Comparison of ENCODE assay signal across 11 cellular contexts in the genomic region with DNA sequence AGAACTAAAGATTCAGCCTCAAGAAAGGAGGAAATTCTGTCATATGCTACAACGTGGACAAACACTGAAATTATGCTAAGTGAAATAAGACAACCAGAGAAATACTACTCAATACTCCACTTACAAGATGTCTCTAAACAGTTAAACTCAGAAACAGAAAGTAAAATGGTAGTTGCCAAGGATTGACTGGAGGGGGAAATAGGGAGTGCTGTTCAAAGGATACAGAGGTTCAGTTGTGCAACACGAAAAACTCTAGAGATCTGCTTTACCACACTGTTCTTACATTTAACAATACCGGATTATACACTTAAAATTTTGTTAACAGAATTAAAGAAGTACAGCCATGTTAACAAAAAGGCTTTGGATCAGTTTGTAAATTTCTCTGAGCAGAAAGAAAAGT. TPM values are rescaled to one million over a fixed set of nuclear protein-coding genes. Genes with fewer than 3 reads are reported as not detected.
DNase-seq lines count a peak whose midpoint lies in the region; ATAC-seq and TF ChIP-seq lines count a peak whose summit lies in the region.
"Had no signal": no experiment of that assay in that cellular context is flagged by ENCODE, and none has a peak within 500 bp of the region (broad histone marks: within the 10 kb centered on the region; RNA-seq: fewer than 3 reads in every experiment).

No MANE protein-coding gene starts in this region.

- no peaks in the 10 kb centered on the region for H3K27me3 ChIP-seq in lower lobe of right lung (ENCODE audit: low read depth)
- no peaks in the 10 kb centered on the region for H3K27me3 ChIP-seq in uterus
- H3K27me3 ChIP-seq: gastroesophageal sphincter had no signal

- no peak overlapping the region for H3K4me3 Mint-ChIP-seq in activated T-helper 17 cell treated with anti-CD3 and anti-CD28 coated beads, Interleukin-2, amount 50 U/mL, for 72 hours

- ATAC-seq in activated T-helper 17 cell treated with anti-CD3 and anti-CD28 coated beads, Interleukin-2, amount 50 U/mL, for 72 hours (replicated peaks): no peak
- ATAC-seq in lower lobe of right lung: peak; percentile 76
- ATAC-seq in HG03196 (IDR thresholded peaks at IDR 0.05; ENCODE audit: unreplicated experiment): no peak
- no peak for ATAC-seq in GM21825 (IDR thresholded peaks at IDR 0.05; ENCODE audit: unreplicated experiment)
- no peak for ATAC-seq in HG03469 (IDR thresholded peaks at IDR 0.05; ENCODE audit: unreplicated experiment)
- ATAC-seq: gastroesophageal sphincter had no signal

- H3K4me3 ChIP-seq in lower lobe of right lung: no peak overlapping the region
- H3K4me3 ChIP-seq in uterus: no peak overlapping the region
- H3K4me3 ChIP-seq: gastroesophageal sphincter had no signal

- intact Hi-C loops in lower lobe of right lung (cut with DNase I) (no loop called here), uterus (cut with DNase I; ENCODE audit: low total_unique reads) (no loop called here)

- peaks cover 2% of the 10 kb centered on the region for H3K4me1 Mint-ChIP-seq in activated T-helper 17 cell treated with anti-CD3 and anti-CD28 coated beads, Interleukin-2, amount 50 U/mL, for 72 hours

- TF ChIP-seq CTCF in lower lobe of right lung (IDR thresholded peaks at IDR 0.05) (no peak), uterus (IDR thresholded peaks at IDR 0.05) (no peak)

- H3K4me1 ChIP-seq in lower lobe of right lung (no peaks in the 10 kb centered on the region), uterus (no peaks in the 10 kb centered on the region)
- H3K4me1 ChIP-seq: gastroesophageal sphincter had no signal

- peak overlapping the region; percentile 52 for H3K27ac Mint-ChIP-seq in activated T-helper 17 cell treated with anti-CD3 and anti-CD28 coated beads, Interleukin-2, amount 50 U/mL, for 72 hours

- H3K9me3 Mint-ChIP-seq in activated T-helper 17 cell treated with anti-CD3 and anti-CD28 coated beads, Interleukin-2, amount 50 U/mL, for 72 hours: no peaks in the 10 kb centered on the region

- H3K27ac ChIP-seq in lower lobe of right lung (no peak overlapping the region), uterus (peak overlapping the region in 1 of 2 donors; percentile 14)
- H3K27ac ChIP-seq: gastroesophageal sphincter had no signal

- peak; percentile 36 for DNase-seq in AG08395 (ENCODE audit: low spot score)
- DNase-seq in HT-29 (ENCODE audit: low spot score): peak; percentile 17
- no peak for DNase-seq in lower lobe of right lung
- no peak for DNase-seq in uterus
- DNase-seq: Calu3, NCI-H187 treated with DMSO at 0.1 percent for 48 hours had no signal

- H3K9me3 ChIP-seq in lower lobe of right lung: no peaks in the 10 kb centered on the region
- H3K9me3 ChIP-seq in uterus: no peaks in the 10 kb centered on the region
- H3K9me3 ChIP-seq: gastroesophageal sphincter had no signal

- no peaks in the 10 kb centered on the region for H3K27me3 Mint-ChIP-seq in activated T-helper 17 cell treated with anti-CD3 and anti-CD28 coated beads, Interleukin-2, amount 50 U/mL, for 72 hours

- TF ChIP-seq POLR2A in uterus (IDR thresholded peaks at IDR 0.05): no peak

- H3K36me3 ChIP-seq in lower lobe of right lung: no peaks in the 10 kb centered on the region
- peaks cover 0 to 3% of the 10 kb centered on the region in 2 donors for H3K36me3 ChIP-seq in uterus
- H3K36me3 ChIP-seq: gastroesophageal sphincter had no signal

- peaks cover 6% of the 10 kb centered on the region for H3K36me3 Mint-ChIP-seq in activated T-helper 17 cell treated with anti-CD3 and anti-CD28 coated beads, Interleukin-2, amount 50 U/mL, for 72 hours (ENCODE audit: low read depth)

RNA-seq across cellular contexts. Expression of a gene that starts 39.8 kb away (rescaled TPM):
- 4.6 and 4.9 TPM in 2 replicates for total RNA-seq in HT-29 (2014; rRNA removed; shearing (Covaris generic))
- total RNA-seq in activated T-helper 17 cell treated with anti-CD3 and anti-CD28 coated beads, Interleukin-2, amount 50 U/mL, for 72 hours: 1 to 10 TPM; 1.9 TPM
- total RNA-seq in lower lobe of right lung: 1.5 TPM
- total RNA-seq in uterus: 1 to 10 TPM in 2 of 4 donors, not detected in 2; 1.6 to 2.8 TPM

RNA-seq across cellular contexts. Expression of a gene that starts 53.0 kb away (rescaled TPM):
- 5.5 and 8.4 TPM in 2 replicates for total RNA-seq in HT-29 (2014; rRNA removed; shearing (Covaris generic))
- 1 to 10 TPM; 3.5 to 9.8 TPM for total RNA-seq in activated T-helper 17 cell treated with anti-CD3 and anti-CD28 coated beads, Interleukin-2, amount 50 U/mL, for 72 hours
- 9.9 TPM for total RNA-seq in lower lobe of right lung
- 10 to 100 TPM in 3 of 4 donors, 1 to 10 TPM in 1; 5.9 to 22.5 (median 16.2) TPM for total RNA-seq in uterus

RNA-seq across cellular contexts. Expression of a gene that starts 53.1 kb away (rescaled TPM):
- total RNA-seq in HT-29 (2014; rRNA removed; shearing (Covaris generic)): 2.8 and 6.4 TPM in 2 replicates
- 1 to 10 TPM; 3.3 to 5.5 TPM for total RNA-seq in activated T-helper 17 cell treated with anti-CD3 and anti-CD28 coated beads, Interleukin-2, amount 50 U/mL, for 72 hours
- total RNA-seq in lower lobe of right lung: 6.2 TPM
- total RNA-seq in uterus: 100 to 1,000 TPM in 1 of 4 donors, 10 to 100 TPM in 2, 1 to 10 TPM in 1; 6.8 to 140 (median 11.0) TPM

Comparison
In these comparisons a context has a peak if more than half of its experiments do, and no peak if none do; other contexts are left out.
1. DNase-seq: peak in AG08395 (single experiment) and HT-29 (single experiment); none in lower lobe of right lung (single experiment) and uterus (0 of 2).
2. ATAC-seq: peak in lower lobe of right lung (2 of 2); none in activated T-helper 17 cell treated with anti-CD3 and anti-CD28 coated beads, Interleukin-2, amount 50 U/mL, for 72 hours (single experiment), HG03196 (single experiment), GM21825 (single experiment) and HG03469 (single experiment).